ENCODE assay signal across 8 cellular contexts in genomic region chr2:200383380-200384110, GRCh38.
A peak's percentile ranks its signal among the peaks of the same experiment; 100 is the strongest.
DNase-seq lines count a peak whose midpoint lies in the region; ATAC-seq and TF ChIP-seq lines count a peak whose summit lies in the region.

No MANE protein-coding gene starts in this region.

- intact Hi-C loops in CD8-positive, alpha-beta T cell (cut with DNase I, micrococcal nuclease), result loop anchor here in 1 of 2 experiments (1.0 kb wide), 1 partner anchor 9 kb away; no protein-coding TSS in a partner anchor
- intact Hi-C loops in left ventricle myocardium superior (cut with micrococcal nuclease) (no loop called here), CD14-positive monocyte (cut with micrococcal nuclease) (no loop called here)

- no peaks in the 10 kb centered on the region for H3K27me3 Mint-ChIP-seq in CD8-positive, alpha-beta T cell (ENCODE audit: low read depth)
- no peaks in the 10 kb centered on the region for H3K27me3 Mint-ChIP-seq in activated CD8-positive, alpha-beta T cell treated with anti-CD3 and anti-CD28 coated beads, Interleukin-2, amount 10 ng/mL, durations not matched to agents 7 days and 5 days (ENCODE audit: low read depth)
- peaks cover 1 to 2% (median 1%) of the 10 kb centered on the region in 3 donors for H3K27me3 Mint-ChIP-seq in CD14-positive monocyte (ENCODE audit: low read depth in 3 of 3)
- peaks cover 3% of the 10 kb centered on the region for H3K27me3 Mint-ChIP-seq in glutamatergic neuron (ENCODE audit: unreplicated experiment)

- no peak overlapping the region for H3K27ac ChIP-seq in CD8-positive, alpha-beta T cell (ENCODE audit: low read depth, low read length)
- peak overlapping the region; percentile 31; the same call in 1 of the 2 replicates for H3K27ac ChIP-seq in HUES64 (ENCODE audit: low read depth, low read length)
- H3K27ac ChIP-seq in subcutaneous abdominal adipose tissue (ENCODE audit: low read depth, low read length), result peak overlapping the region; percentile 13

- no peak for DNase-seq in CD8-positive, alpha-beta T cell
- DNase-seq in activated CD8-positive, alpha-beta T cell treated with anti-CD3 and anti-CD28 coated beads, Interleukin-2, amount 10 ng/mL, durations not matched to agents 7 days and 5 days, result no peak
- DNase-seq in left ventricle myocardium superior (no peak), CD14-positive monocyte (ENCODE audit: low spot score) (no peak), glutamatergic neuron (no peak)

- no peaks in the 10 kb centered on the region for H3K9me3 ChIP-seq in CD8-positive, alpha-beta T cell (ENCODE audit: low read length)
- no peaks in the 10 kb centered on the region for H3K9me3 ChIP-seq in HUES64 (ENCODE audit: insufficient read depth, low read depth, low read length)
- no peaks in the 10 kb centered on the region for H3K9me3 ChIP-seq in subcutaneous abdominal adipose tissue (ENCODE audit: control insufficient read depth in 5 of 5, low read length in 5 of 5)

- peak overlapping the region; percentile 45 for H3K4me3 Mint-ChIP-seq in CD8-positive, alpha-beta T cell
- peak overlapping the region; percentile 43 for H3K4me3 Mint-ChIP-seq in activated CD8-positive, alpha-beta T cell treated with anti-CD3 and anti-CD28 coated beads, Interleukin-2, amount 10 ng/mL, durations not matched to agents 7 days and 5 days
- no peak overlapping the region for H3K4me3 Mint-ChIP-seq in CD14-positive monocyte
- H3K4me3 Mint-ChIP-seq in glutamatergic neuron (ENCODE audit: unreplicated experiment), result no peak overlapping the region

- 64% methylated on average over 4 of the region's 6 CpGs for WGBS in HUES64

- CTCF ChIA-PET in CD8-positive, alpha-beta T cell (lab: Charles Lee), result interaction anchor here (1.1 kb wide), 1 partner anchor 9 kb away, joined by 3 read pairs; no protein-coding TSS in a partner anchor
- CTCF ChIA-PET in activated CD8-positive, alpha-beta T cell treated with anti-CD3 and anti-CD28 coated beads, Interleukin-2, amount 10 ng/mL, durations not matched to agents 7 days and 5 days (lab: Charles Lee), result interaction anchor here (0.9 to 4.1 kb wide), 3 partner anchors 10 to 72 kb away, joined by 3 to 20 read pairs (median 3); no protein-coding TSS in a partner anchor

- peak; percentile 78 for ATAC-seq in CD8-positive, alpha-beta T cell
- ATAC-seq in GM19395 (IDR thresholded peaks at IDR 0.05; ENCODE audit: unreplicated experiment) (peak; percentile 71), left ventricle myocardium superior (peak; percentile 56)
- peak; percentile 93 for ATAC-seq in activated CD8-positive, alpha-beta T cell treated with anti-CD3 and anti-CD28 coated beads, Interleukin-2, amount 10 ng/mL, durations not matched to agents 7 days and 5 days

- H3K4me1 ChIP-seq in CD8-positive, alpha-beta T cell (ENCODE audit: insufficient read depth, low read length), result peaks cover 5% of the 10 kb centered on the region
- H3K4me1 ChIP-seq in HUES64 (ENCODE audit: insufficient read depth, low read length), result peaks cover 51% of the 10 kb centered on the region
- peaks cover 0 to 25% (median 6%) of the 10 kb centered on the region in 5 donors for H3K4me1 ChIP-seq in subcutaneous abdominal adipose tissue (ENCODE audit: control insufficient read depth in 5 of 5, insufficient read depth in 5 of 5, low read length in 5 of 5)

- H3K36me3 Mint-ChIP-seq in CD8-positive, alpha-beta T cell, result no peaks in the 10 kb centered on the region
- peaks cover 28% of the 10 kb centered on the region for H3K36me3 Mint-ChIP-seq in activated CD8-positive, alpha-beta T cell treated with anti-CD3 and anti-CD28 coated beads, Interleukin-2, amount 10 ng/mL, durations not matched to agents 7 days and 5 days (ENCODE audit: low read depth)
- H3K36me3 Mint-ChIP-seq in CD14-positive monocyte (no peaks in the 10 kb centered on the region), glutamatergic neuron (ENCODE audit: unreplicated experiment) (no peaks in the 10 kb centered on the region)

- no peaks in the 10 kb centered on the region for H3K27me3 ChIP-seq in CD8-positive, alpha-beta T cell (ENCODE audit: insufficient read depth, low read length)
- no peaks in the 10 kb centered on the region for H3K27me3 ChIP-seq in HUES64 (ENCODE audit: insufficient read depth, low read length)
- no peaks in the 10 kb centered on the region for H3K27me3 ChIP-seq in subcutaneous abdominal adipose tissue (ENCODE audit: control insufficient read depth in 5 of 5, insufficient read depth in 4 of 5, low read length in 5 of 5)

- peak overlapping the region; percentile 25 for H3K27ac Mint-ChIP-seq in CD8-positive, alpha-beta T cell
- H3K27ac Mint-ChIP-seq in activated CD8-positive, alpha-beta T cell treated with anti-CD3 and anti-CD28 coated beads, Interleukin-2, amount 10 ng/mL, durations not matched to agents 7 days and 5 days, result peak overlapping the region; percentile 92
- peak overlapping the region in 2 of 7 donors; percentile 37 to 69 for H3K27ac Mint-ChIP-seq in CD14-positive monocyte
- H3K27ac Mint-ChIP-seq in glutamatergic neuron (ENCODE audit: unreplicated experiment), result no peak overlapping the region

- H3K36me3 ChIP-seq in CD8-positive, alpha-beta T cell (ENCODE audit: insufficient read depth, low read length), result no peaks in the 10 kb centered on the region
- peaks cover under 1% of the 10 kb centered on the region; the same call in 1 of the 2 replicates for H3K36me3 ChIP-seq in HUES64 (ENCODE audit: insufficient read depth, low read length)
- no peaks in the 10 kb centered on the region for H3K36me3 ChIP-seq in subcutaneous abdominal adipose tissue (ENCODE audit: control insufficient read depth in 5 of 5, insufficient read depth in 5 of 5, low read length in 5 of 5)

- H3K4me3 ChIP-seq in CD8-positive, alpha-beta T cell (ENCODE audit: low read depth, low read length), result peak overlapping the region; percentile 5
- H3K4me3 ChIP-seq in HUES64 (ENCODE audit: low read length), result 0 out of 2 replicates have a peak overlapping the region, but pooled peaks have one; percentile 11
- H3K4me3 ChIP-seq in subcutaneous abdominal adipose tissue (ENCODE audit: low read depth in 1 of 5, low read length in 5 of 5), result peak overlapping the region in 3 of 5 donors; percentile 40 to 42 (median 41)

- no peak for TF ChIP-seq CTCF in CD8-positive, alpha-beta T cell (IDR thresholded peaks at IDR 0.05)
- TF ChIP-seq CTCF in CD14-positive monocyte (IDR thresholded peaks at IDR 0.05) (no peak), glutamatergic neuron (IDR thresholded peaks at IDR 0.05; ENCODE audit: partially characterized antibody, unreplicated experiment) (no peak)

- no peaks in the 10 kb centered on the region for H3K9me3 Mint-ChIP-seq in CD8-positive, alpha-beta T cell
- H3K9me3 Mint-ChIP-seq in activated CD8-positive, alpha-beta T cell treated with anti-CD3 and anti-CD28 coated beads, Interleukin-2, amount 10 ng/mL, durations not matched to agents 7 days and 5 days (ENCODE audit: insufficient read depth), result no peaks in the 10 kb centered on the region
- H3K9me3 Mint-ChIP-seq in CD14-positive monocyte (peaks cover 0 to 2% (median 0%) of the 10 kb centered on the region in 7 donors), glutamatergic neuron (ENCODE audit: unreplicated experiment) (no peaks in the 10 kb centered on the region)

- POLR2A ChIA-PET in CD8-positive, alpha-beta T cell (lab: Charles Lee), result interaction anchor here (1.0 to 1.2 kb wide), 2 partner anchors 9 to 12 kb away, joined by 3 to 4 read pairs; no protein-coding TSS in a partner anchor
- POLR2A ChIA-PET in activated CD8-positive, alpha-beta T cell treated with anti-CD3 and anti-CD28 coated beads, Interleukin-2, amount 10 ng/mL, durations not matched to agents 7 days and 5 days (lab: Charles Lee), result interaction anchor here (0.8 to 3.0 kb wide), 2 partner anchors 9 to 74 kb away, joined by 3 to 13 read pairs; no protein-coding TSS in a partner anchor

- peaks cover 9% of the 10 kb centered on the region for H3K4me1 Mint-ChIP-seq in CD8-positive, alpha-beta T cell (ENCODE audit: low read depth)
- H3K4me1 Mint-ChIP-seq in activated CD8-positive, alpha-beta T cell treated with anti-CD3 and anti-CD28 coated beads, Interleukin-2, amount 10 ng/mL, durations not matched to agents 7 days and 5 days (ENCODE audit: low read depth), result peaks cover 50% of the 10 kb centered on the region
- H3K4me1 Mint-ChIP-seq in CD14-positive monocyte, result peaks cover 19% of the 10 kb centered on the region
- H3K4me1 Mint-ChIP-seq in glutamatergic neuron (ENCODE audit: low read depth, unreplicated experiment), result peaks cover 20% of the 10 kb centered on the region

- H3K9ac ChIP-seq in HUES64 (ENCODE audit: low read depth, low read length), result no peak overlapping the region
- peak overlapping the region in 2 of 5 donors; percentile 33 to 39 for H3K9ac ChIP-seq in subcutaneous abdominal adipose tissue (ENCODE audit: low read length in 5 of 5)

Comparison
In these comparisons a context has a peak if more than half of its experiments do, and no peak if none do; other contexts are left out.
1. H3K4me3 Mint-ChIP-seq: peak in CD8-positive, alpha-beta T cell (single experiment) and activated CD8-positive, alpha-beta T cell treated with anti-CD3 and anti-CD28 coated beads, Interleukin-2, amount 10 ng/mL, durations not matched to agents 7 days and 5 days (single experiment); none in CD14-positive monocyte (0 of 2) and glutamatergic neuron (single experiment).
2. Peak in every context shown above with its lines, with median percentiles within 50 percentile points of each other: ATAC-seq and H3K4me3 ChIP-seq.